In genomic region chr19:2046046-2046907, GRCh38 we compare ENCODE assay signal across 1 cellular context.
TF ChIP-seq lines count a peak whose summit lies in the region.

No MANE protein-coding gene starts in this region.

TF ChIP-seq in A549, 52 proteins besides CTCF, POLR2A, EP300 and RAD21 (continued from another document):
- no peak for TF ChIP-seq FOSL2 (IDR thresholded peaks at IDR 0.05)
- no peak for TF ChIP-seq FOSL2 (CRISPR knock-in tag; IDR thresholded peaks at IDR 0.05)
- TF ChIP-seq PHF8 (IDR thresholded peaks at IDR 0.05; ENCODE audit: borderline replicate concordance, low read depth), result no peak
- no peak for TF ChIP-seq RNF2 (IDR thresholded peaks at IDR 0.05; ENCODE audit: borderline replicate concordance, low read depth)
- TF ChIP-seq, protein P1, sequence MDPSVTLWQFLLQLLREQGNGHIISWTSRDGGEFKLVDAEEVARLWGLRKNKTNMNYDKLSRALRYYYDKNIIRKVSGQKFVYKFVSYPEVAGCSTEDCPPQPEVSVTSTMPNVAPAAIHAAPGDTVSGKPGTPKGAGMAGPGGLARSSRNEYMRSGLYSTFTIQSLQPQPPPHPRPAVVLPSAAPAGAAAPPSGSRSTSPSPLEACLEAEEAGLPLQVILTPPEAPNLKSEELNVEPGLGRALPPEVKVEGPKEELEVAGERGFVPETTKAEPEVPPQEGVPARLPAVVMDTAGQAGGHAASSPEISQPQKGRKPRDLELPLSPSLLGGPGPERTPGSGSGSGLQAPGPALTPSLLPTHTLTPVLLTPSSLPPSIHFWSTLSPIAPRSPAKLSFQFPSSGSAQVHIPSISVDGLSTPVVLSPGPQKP (IDR thresholded peaks at IDR 0.05; ENCODE audit: low read depth, low read length), result no peak
- no peak for TF ChIP-seq RFX5 (IDR thresholded peaks at IDR 0.05)
- TF ChIP-seq, protein P2, sequence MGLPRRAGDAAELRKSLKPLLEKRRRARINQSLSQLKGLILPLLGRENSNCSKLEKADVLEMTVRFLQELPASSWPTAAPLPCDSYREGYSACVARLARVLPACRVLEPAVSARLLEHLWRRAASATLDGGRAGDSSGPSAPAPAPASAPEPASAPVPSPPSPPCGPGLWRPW (IDR thresholded peaks at IDR 0.05), result no peak
- TF ChIP-seq, protein P3, sequence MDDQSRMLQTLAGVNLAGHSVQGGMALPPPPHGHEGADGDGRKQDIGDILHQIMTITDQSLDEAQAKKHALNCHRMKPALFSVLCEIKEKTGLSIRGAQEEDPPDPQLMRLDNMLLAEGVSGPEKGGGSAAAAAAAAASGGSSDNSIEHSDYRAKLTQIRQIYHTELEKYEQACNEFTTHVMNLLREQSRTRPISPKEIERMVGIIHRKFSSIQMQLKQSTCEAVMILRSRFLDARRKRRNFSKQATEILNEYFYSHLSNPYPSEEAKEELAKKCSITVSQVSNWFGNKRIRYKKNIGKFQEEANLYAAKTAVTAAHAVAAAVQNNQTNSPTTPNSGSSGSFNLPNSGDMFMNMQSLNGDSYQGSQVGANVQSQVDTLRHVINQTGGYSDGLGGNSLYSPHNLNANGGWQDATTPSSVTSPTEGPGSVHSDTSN (IDR thresholded peaks at IDR 0.05), result no peak
- no peak for TF ChIP-seq ZFP36 (IDR thresholded peaks at IDR 0.05; ENCODE audit: borderline replicate concordance, partially characterized antibody)
